25 cellular contexts compared by ENCODE assay signal in the genomic region with DNA sequence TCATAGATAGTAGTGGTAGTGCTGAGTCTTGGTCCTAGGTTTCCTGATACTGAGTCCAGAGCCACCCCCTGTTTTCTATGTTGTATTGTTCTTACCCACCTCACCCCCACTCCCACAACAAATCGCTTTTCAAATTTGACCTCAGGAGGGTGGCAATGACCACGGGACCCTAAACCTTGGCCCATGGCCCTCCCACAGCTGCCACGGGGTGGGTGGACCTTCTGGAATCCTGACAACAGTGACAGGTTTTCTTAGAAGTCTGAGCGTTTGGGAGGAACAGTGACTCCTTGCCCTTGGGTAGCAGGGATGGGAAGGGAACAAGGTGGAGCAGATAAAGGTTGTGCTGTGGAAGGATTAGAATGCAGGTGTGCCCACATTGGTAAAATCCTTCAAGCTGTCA. TPM values are rescaled to one million over a fixed set of nuclear protein-coding genes. Genes with fewer than 3 reads are reported as not detected.
DNase-seq lines count a peak whose midpoint lies in the region; ATAC-seq and TF ChIP-seq lines count a peak whose summit lies in the region.
"Had no signal": no experiment of that assay in that cellular context is flagged by ENCODE, and none has a peak within 500 bp of the region (broad histone marks: within the 10 kb centered on the region; RNA-seq: fewer than 3 reads in every experiment).

No MANE protein-coding gene starts in this region.

- H3K27ac ChIP-seq in endodermal cell (ENCODE audit: low read depth, low read length): no peak overlapping the region
- H3K27ac ChIP-seq in vagina: no peak overlapping the region
- H3K27ac ChIP-seq: A549; BLaER1 treated with 17β-estradiol and CSF1 and Interleukin-3, amounts not matched to agents 10 nM and 100 nM had no signal

- peaks cover 5% of the 10 kb centered on the region for H3K27me3 Mint-ChIP-seq in activated CD8-positive, alpha-beta memory T cell treated with anti-CD3 and anti-CD28 coated beads, Interleukin-2, amount 10 ng/mL, durations not matched to agents 7 days and 5 days
- H3K27me3 Mint-ChIP-seq in endodermal cell (ENCODE audit: insufficient read depth): peaks cover 5% of the 10 kb centered on the region
- peaks cover 0 to 14% (median 9%) of the 10 kb centered on the region in 5 donors for H3K27me3 Mint-ChIP-seq in naive thymus-derived CD8-positive, alpha-beta T cell

- DNase-seq in activated CD8-positive, alpha-beta memory T cell treated with anti-CD3 and anti-CD28 coated beads, Interleukin-2, amount 50 U/mL, for 48 hours: peak; percentile 10
- no peak for DNase-seq in activated CD8-positive, alpha-beta memory T cell treated with anti-CD3 and anti-CD28 coated beads, Interleukin-2, amount 10 ng/mL, durations not matched to agents 7 days and 5 days
- DNase-seq in endodermal cell (peak; percentile 19), mesenteric fat pad (ENCODE audit: low spot score) (peak; percentile 16), vagina (ENCODE audit: extremely low spot score in 2 of 2) (peak; percentile 16 to 25), SIG-M5 (lab: John Stamatoyannopoulos, UW) (no peak)
- DNase-seq in naive thymus-derived CD8-positive, alpha-beta T cell: no peak
- DNase-seq: 8988T; ACHN; AML-193; BE2C; Calu3; CD4-positive, alpha-beta T cell; CD8-positive, alpha-beta memory T cell; DMS53; DMS79 treated with DMSO at 0.1 percent for 48 hours; GF-D8; GOT3; HCEC 1CT had no signal

- ATAC-seq in activated CD8-positive, alpha-beta memory T cell treated with anti-CD3 and anti-CD28 coated beads, Interleukin-2, amount 10 ng/mL, durations not matched to agents 7 days and 5 days: no peak
- no peak for ATAC-seq in HG02970 (IDR thresholded peaks at IDR 0.05; ENCODE audit: low FRiP score, unreplicated experiment)
- no peak for ATAC-seq in naive thymus-derived CD8-positive, alpha-beta T cell
- ATAC-seq: A549 had no signal

- peaks cover 10% of the 10 kb centered on the region for H3K4me1 ChIP-seq in endodermal cell (ENCODE audit: control insufficient read depth, insufficient read depth, low read length)
- no peaks in the 10 kb centered on the region for H3K4me1 ChIP-seq in vagina
- H3K4me1 ChIP-seq: A549; BE2C; BLaER1 treated with 17β-estradiol and CSF1 and Interleukin-3, amounts not matched to agents 10 nM and 100 nM had no signal

- no peak overlapping the region for H3K4me3 ChIP-seq in endodermal cell (ENCODE audit: low read length)
- H3K4me3 ChIP-seq in vagina: no peak overlapping the region
- H3K4me3 ChIP-seq: A549; BLaER1 treated with 17β-estradiol and CSF1 and Interleukin-3, amounts not matched to agents 10 nM and 100 nM had no signal

- POLR2A ChIA-PET in naive thymus-derived CD8-positive, alpha-beta T cell (lab: Charles Lee): no interaction called here

- no peak overlapping the region for H3K27ac Mint-ChIP-seq in activated CD8-positive, alpha-beta memory T cell treated with anti-CD3 and anti-CD28 coated beads, Interleukin-2, amount 10 ng/mL, durations not matched to agents 7 days and 5 days
- no peak overlapping the region for H3K27ac Mint-ChIP-seq in endodermal cell
- no peak overlapping the region for H3K27ac Mint-ChIP-seq in naive thymus-derived CD8-positive, alpha-beta T cell
- H3K27ac Mint-ChIP-seq: CD14-positive monocyte; CD4-positive, alpha-beta T cell; CD8-positive, alpha-beta memory T cell had no signal

- TF ChIP-seq CTCF in endodermal cell (conservative IDR thresholded peaks at IDR 0.05) (no peak), vagina (IDR thresholded peaks at IDR 0.05) (no peak)

- H3K4me1 Mint-ChIP-seq in activated CD8-positive, alpha-beta memory T cell treated with anti-CD3 and anti-CD28 coated beads, Interleukin-2, amount 10 ng/mL, durations not matched to agents 7 days and 5 days: no peaks in the 10 kb centered on the region
- peaks cover 13% of the 10 kb centered on the region for H3K4me1 Mint-ChIP-seq in endodermal cell
- peaks cover 0 to 1% (median 0%) of the 10 kb centered on the region in 4 donors for H3K4me1 Mint-ChIP-seq in naive thymus-derived CD8-positive, alpha-beta T cell
- H3K4me1 Mint-ChIP-seq: CD8-positive, alpha-beta memory T cell had no signal

- H3K36me3 ChIP-seq in endodermal cell (ENCODE audit: control insufficient read depth, insufficient read depth, low read length): no peaks in the 10 kb centered on the region
- no peaks in the 10 kb centered on the region for H3K36me3 ChIP-seq in vagina
- H3K36me3 ChIP-seq: BE2C; BLaER1 treated with 17β-estradiol and CSF1 and Interleukin-3, amounts not matched to agents 10 nM and 100 nM had no signal

- CTCF ChIA-PET in activated CD8-positive, alpha-beta memory T cell treated with anti-CD3 and anti-CD28 coated beads, Interleukin-2, amount 10 ng/mL, durations not matched to agents 7 days and 5 days (lab: Charles Lee): no interaction called here

- 83 to 100% methylated on average over 4 of the region's 4 CpGs for WGBS in endodermal cell (ENCODE audit: insufficient coverage in 1 of 2, insufficient read length in 1 of 2), 2 experiments

- no peaks in the 10 kb centered on the region for H3K9me3 Mint-ChIP-seq in activated CD8-positive, alpha-beta memory T cell treated with anti-CD3 and anti-CD28 coated beads, Interleukin-2, amount 10 ng/mL, durations not matched to agents 7 days and 5 days (ENCODE audit: low read depth)
- H3K9me3 Mint-ChIP-seq in endodermal cell: no peaks in the 10 kb centered on the region
- H3K9me3 Mint-ChIP-seq in naive thymus-derived CD8-positive, alpha-beta T cell: no peaks in the 10 kb centered on the region
- H3K9me3 Mint-ChIP-seq: CD14-positive monocyte; CD4-positive, alpha-beta T cell had no signal

- H3K4me3 Mint-ChIP-seq in activated CD8-positive, alpha-beta memory T cell treated with anti-CD3 and anti-CD28 coated beads, Interleukin-2, amount 10 ng/mL, durations not matched to agents 7 days and 5 days: no peak overlapping the region
- H3K4me3 Mint-ChIP-seq in endodermal cell: no peak overlapping the region
- no peak overlapping the region for H3K4me3 Mint-ChIP-seq in naive thymus-derived CD8-positive, alpha-beta T cell
- H3K4me3 Mint-ChIP-seq: CD4-positive, alpha-beta T cell; CD8-positive, alpha-beta memory T cell had no signal

- no peaks in the 10 kb centered on the region for H3K9me3 ChIP-seq in endodermal cell (ENCODE audit: control insufficient read depth, low read length)
- H3K9me3 ChIP-seq in vagina: no peaks in the 10 kb centered on the region
- H3K9me3 ChIP-seq: A549; BE2C; BLaER1 treated with 17β-estradiol and CSF1 and Interleukin-3, amounts not matched to agents 10 nM and 100 nM had no signal

- no peaks in the 10 kb centered on the region for H3K36me3 Mint-ChIP-seq in activated CD8-positive, alpha-beta memory T cell treated with anti-CD3 and anti-CD28 coated beads, Interleukin-2, amount 10 ng/mL, durations not matched to agents 7 days and 5 days
- H3K36me3 Mint-ChIP-seq in endodermal cell (ENCODE audit: low read depth): no peaks in the 10 kb centered on the region
- H3K36me3 Mint-ChIP-seq in naive thymus-derived CD8-positive, alpha-beta T cell: no peaks in the 10 kb centered on the region
- H3K36me3 Mint-ChIP-seq: CD14-positive monocyte; CD8-positive, alpha-beta memory T cell had no signal

- H3K9ac ChIP-seq in endodermal cell (ENCODE audit: extremely low read depth, low read length, poor library complexity, severe bottlenecking): no peak overlapping the region
- H3K9ac ChIP-seq: BLaER1 treated with 17β-estradiol and CSF1 and Interleukin-3, amounts not matched to agents 10 nM and 100 nM had no signal

- no peaks in the 10 kb centered on the region for H3K27me3 ChIP-seq in endodermal cell (ENCODE audit: control insufficient read depth, insufficient read depth, low read length, poor library complexity, severe bottlenecking)
- no peaks in the 10 kb centered on the region for H3K27me3 ChIP-seq in vagina
- H3K27me3 ChIP-seq: BE2C; BLaER1 treated with 17β-estradiol and CSF1 and Interleukin-3, amounts not matched to agents 10 nM and 100 nM had no signal

- intact Hi-C loops in vagina (cut with DNase I): no loop called here

- no peak for TF ChIP-seq POLR2A in vagina (IDR thresholded peaks at IDR 0.05)

RNA-seq across cellular contexts. Expression of gene TGM3, which starts 36.9 kb away (rescaled TPM):
- total RNA-seq in activated CD8-positive, alpha-beta memory T cell treated with anti-CD3 and anti-CD28 coated beads, Interleukin-2, amount 10 ng/mL, durations not matched to agents 7 days and 5 days: not detected
- total RNA-seq in endodermal cell (under 1 TPM; 0.29 to 0.38 TPM), mesenteric fat pad (not detected), vagina (27.7 TPM)
- polyA plus RNA-seq in endodermal cell (2013, experiment 1 of 2): not detected
- 0.21 TPM for polyA plus RNA-seq in endodermal cell (2013, experiment 2 of 2)
- not detected for total RNA-seq in naive thymus-derived CD8-positive, alpha-beta T cell
- not detected for polyA plus RNA-seq in naive thymus-derived CD8-positive, alpha-beta T cell
- total RNA-seq: Calu3; CD4-positive, alpha-beta T cell; CD8-positive, alpha-beta memory T cell; Daoy; G401 had no signal
- polyA plus RNA-seq: CD14-positive monocyte; CD8-positive, alpha-beta memory T cell had no signal

RNA-seq across cellular contexts. Expression of gene TGM6, which starts 48.0 kb away (rescaled TPM):
- not detected for total RNA-seq in activated CD8-positive, alpha-beta memory T cell treated with anti-CD3 and anti-CD28 coated beads, Interleukin-2, amount 10 ng/mL, durations not matched to agents 7 days and 5 days
- total RNA-seq in endodermal cell (not detected), mesenteric fat pad (not detected), vagina (not detected)
- not detected for polyA plus RNA-seq in endodermal cell (2013, experiment 1 of 2)
- polyA plus RNA-seq in endodermal cell (2013, experiment 2 of 2): not detected
- total RNA-seq in naive thymus-derived CD8-positive, alpha-beta T cell: not detected
- not detected for polyA plus RNA-seq in naive thymus-derived CD8-positive, alpha-beta T cell
- total RNA-seq: Calu3; CD4-positive, alpha-beta T cell; CD8-positive, alpha-beta memory T cell; Daoy; G401 had no signal
- polyA plus RNA-seq: A549; CD14-positive monocyte; CD8-positive, alpha-beta memory T cell had no signal

Comparison
In these comparisons a context has a peak if more than half of its experiments do, and no peak if none do; other contexts are left out.
1. DNase-seq: peak in activated CD8-positive, alpha-beta memory T cell treated with anti-CD3 and anti-CD28 coated beads, Interleukin-2, amount 50 U/mL, for 48 hours (single experiment), endodermal cell (single experiment), mesenteric fat pad (single experiment) and vagina (2 of 2); none in activated CD8-positive, alpha-beta memory T cell treated with anti-CD3 and anti-CD28 coated beads, Interleukin-2, amount 10 ng/mL, durations not matched to agents 7 days and 5 days (single experiment), naive thymus-derived CD8-positive, alpha-beta T cell (0 of 10) and SIG-M5 (single experiment).
2. RNA of gene TGM3, which starts 36.9 kb away (total RNA-seq): 27.7 TPM in vagina (single experiment); 0.29 to 0.38 TPM in endodermal cell, not detected in activated CD8-positive, alpha-beta memory T cell treated with anti-CD3 and anti-CD28 coated beads, Interleukin-2, amount 10 ng/mL, durations not matched to agents 7 days and 5 days, not detected in mesenteric fat pad (single experiment) and not detected in naive thymus-derived CD8-positive, alpha-beta T cell; every median in the first group is over 10 times any median in the second.